3 cellular contexts compared by ENCODE assay signal in genomic region chr7:36217211-36217960, GRCh38.
TF ChIP-seq lines count a peak whose summit lies in the region.

No MANE protein-coding gene starts in this region.

TF ChIP-seq in liver, 16 proteins besides CTCF, POLR2A, EP300 and RAD21:
- TF ChIP-seq RXRA (IDR thresholded peaks at IDR 0.05) (peak; percentile 8 to 29), YY1 (IDR thresholded peaks at IDR 0.05) (no peak)

TF ChIP-seq in HepG2, 621 proteins besides CTCF, POLR2A, EP300 and RAD21:
- no peak for TF ChIP-seq FOXK2 (IDR thresholded peaks at IDR 0.05)
- TF ChIP-seq HNF1A (IDR thresholded peaks at IDR 0.05; ENCODE audit: low read depth), result no peak
- no peak for TF ChIP-seq HNF1A (CRISPR knock-in tag; IDR thresholded peaks at IDR 0.05; ENCODE audit: borderline replicate concordance)
- TF ChIP-seq ZNF782 (CRISPR knock-in tag; IDR thresholded peaks at IDR 0.05; ENCODE audit: borderline replicate concordance), result no peak
- TF ChIP-seq SOX5 (CRISPR knock-in tag; IDR thresholded peaks at IDR 0.05; ENCODE audit: borderline replicate concordance), result no peak
- no peak for TF ChIP-seq ZFP90 (CRISPR knock-in tag; IDR thresholded peaks at IDR 0.05; ENCODE audit: borderline replicate concordance)
- no peak for TF ChIP-seq SRF (IDR thresholded peaks at IDR 0.05; ENCODE audit: low read depth, low read length)
- TF ChIP-seq ELF4 (CRISPR knock-in tag; IDR thresholded peaks at IDR 0.05; ENCODE audit: borderline replicate concordance), result no peak
- no peak for TF ChIP-seq ZFP36 (IDR thresholded peaks at IDR 0.05; ENCODE audit: borderline replicate concordance, low read depth, low read length, partially characterized antibody)
- no peak for TF ChIP-seq ZNF589 (CRISPR knock-in tag; conservative IDR thresholded peaks at IDR 0.05)
- TF ChIP-seq ZNF670 (CRISPR knock-in tag; IDR thresholded peaks at IDR 0.05; ENCODE audit: borderline replicate concordance), result no peak

TF ChIP-seq in GM12878, 131 proteins besides CTCF, POLR2A, EP300 and RAD21:
- TF ChIP-seq SKIL (IDR thresholded peaks at IDR 0.05; ENCODE audit: low read depth, poor library complexity, severe bottlenecking), result no peak
- TF ChIP-seq STAT3 (IDR thresholded peaks at IDR 0.05; ENCODE audit: low read depth, low read length), result no peak
- no peak for TF ChIP-seq SMARCA5 (IDR thresholded peaks at IDR 0.05)
- no peak for TF ChIP-seq BMI1 (IDR thresholded peaks at IDR 0.05; ENCODE audit: borderline replicate concordance)
- no peak for TF ChIP-seq POU2F2 (IDR thresholded peaks at IDR 0.05; ENCODE audit: borderline replicate concordance, low read depth, low read length)
- no peak for TF ChIP-seq TCF3 (IDR thresholded peaks at IDR 0.05; ENCODE audit: borderline replicate concordance, insufficient read depth, low read depth, low read length)
- TF ChIP-seq MAX (IDR thresholded peaks at IDR 0.05; ENCODE audit: low read depth, low read length), result no peak
- TF ChIP-seq E2F4 (IDR thresholded peaks at IDR 0.05; ENCODE audit: low read depth, low read length), result no peak
- 0 out of 2 replicates have a peak, but pooled peaks have one; percentile 23 for TF ChIP-seq ZNF592 (IDR thresholded peaks at IDR 0.05)
- no peak for TF ChIP-seq SIN3A (IDR thresholded peaks at IDR 0.05; ENCODE audit: low read depth, low read length)
- no peak for TF ChIP-seq NFIC (IDR thresholded peaks at IDR 0.05; ENCODE audit: low read depth, low read length)
- no peak for TF ChIP-seq YBX1 (IDR thresholded peaks at IDR 0.05)
- no peak for TF ChIP-seq TCF7 (IDR thresholded peaks at IDR 0.05; ENCODE audit: borderline replicate concordance)
- no peak for TF ChIP-seq NKRF (conservative IDR thresholded peaks at IDR 0.05)
- peak; percentile 66 for TF ChIP-seq NR2C1 (IDR thresholded peaks at IDR 0.05)
- peak; percentile 53 for TF ChIP-seq NR2F1 (conservative IDR thresholded peaks at IDR 0.05)
- TF ChIP-seq KLF5 (IDR thresholded peaks at IDR 0.05; ENCODE audit: partially characterized antibody), result no peak
- no peak for TF ChIP-seq CEBPB (IDR thresholded peaks at IDR 0.05; ENCODE audit: borderline replicate concordance in 1 of 2, low read depth in 2 of 2, low read length in 2 of 2)
- no peak for TF ChIP-seq MEF2A (IDR thresholded peaks at IDR 0.05; ENCODE audit: insufficient read depth, low read depth, low read length)
- no peak for TF ChIP-seq SREBF2 (IDR thresholded peaks at IDR 0.05; ENCODE audit: low read length)
- no peak for TF ChIP-seq ZBED1 (IDR thresholded peaks at IDR 0.05; ENCODE audit: borderline replicate concordance)
